Comparison of ENCODE assay signal across 23 cellular contexts in genomic region chr9:115630126-115630840, GRCh38.
"Had no signal": no experiment of that assay in that cellular context is flagged by ENCODE, and none has a peak within 500 bp of the region (broad histone marks: within the 10 kb centered on the region; RNA-seq: fewer than 3 reads in every experiment).

No MANE protein-coding gene starts in this region.

- H3K36me3 ChIP-seq: lower lobe of right lung, suprapubic skin had no signal

- H3K36me3 Mint-ChIP-seq: activated naive CD8-positive, alpha-beta T cell; brain had no signal

- H3K27me3 Mint-ChIP-seq: brain had no signal

- DNase-seq: activated B cell treated with CpG ODN at 0.5 μM for 24 hours; activated CD4-positive, alpha-beta T cell treated with anti-CD3 and anti-CD28 coated beads for 48 hours; activated CD8-positive, alpha-beta memory T cell treated with anti-CD3 and anti-CD28 coated beads, Interleukin-2, amount 50 U/mL, for 4 hours; activated CD8-positive, alpha-beta T cell treated with anti-CD3 and anti-CD28 coated beads, Interleukin-2, amount 10 ng/mL, durations not matched to agents 7 days and 5 days; activated gamma-delta T cell; activated T-cell treated with anti-CD3 and anti-CD28 coated beads, Interleukin-2, amount 50 U/mL, for 48 hours; amniotic stem cell; central memory CD4-positive, alpha-beta T cell; effector CD4-positive, alpha-beta T cell; head of caudate nucleus; left cardiac atrium; lower lobe of right lung; midbrain; right cardiac atrium; stimulated activated CD4-positive, alpha-beta T cell treated with anti-CD3 and anti-CD28 coated beads, Interleukin-4, amount 100 ng/mL, for 4 hours; stimulated activated CD8-positive, alpha-beta memory T cell treated with anti-CD3 and anti-CD28 coated beads, Interleukin-4, amount 100 ng/mL, for 48 hours; stimulated activated naive CD8-positive, alpha-beta T cell treated with anti-CD3 and anti-CD28 coated beads, Interleukin-15, Interleukin-2, amounts not matched to agents 100 U/mL and 50 U/mL, for 24 hours; T-helper 2 cell had no signal

- H3K27me3 ChIP-seq: suprapubic skin had no signal

- H3K27ac Mint-ChIP-seq: activated B cell treated with CpG ODN at 0.5 μM for 24 hours; activated CD8-positive, alpha-beta T cell treated with anti-CD3 and anti-CD28 coated beads, Interleukin-2, amount 10 ng/mL, durations not matched to agents 7 days and 5 days; activated naive CD8-positive, alpha-beta T cell had no signal

- H3K4me1 ChIP-seq: lower lobe of right lung, suprapubic skin had no signal

- H3K9me3 Mint-ChIP-seq: activated B cell treated with CpG ODN at 0.5 μM for 24 hours, brain had no signal

- H3K4me3 Mint-ChIP-seq: activated B cell treated with CpG ODN at 0.5 μM for 24 hours; activated CD8-positive, alpha-beta T cell treated with anti-CD3 and anti-CD28 coated beads, Interleukin-2, amount 10 ng/mL, durations not matched to agents 7 days and 5 days; activated naive CD8-positive, alpha-beta T cell; brain had no signal

- H3K27ac ChIP-seq: coronary artery, lower lobe of right lung, skin epidermis, suprapubic skin had no signal

- H3K9me3 ChIP-seq: lower lobe of right lung, suprapubic skin had no signal

- ATAC-seq: activated CD8-positive, alpha-beta T cell treated with anti-CD3 and anti-CD28 coated beads, Interleukin-2, amount 10 ng/mL, durations not matched to agents 7 days and 5 days; left cardiac atrium; lower lobe of right lung; right cardiac atrium; stimulated activated naive CD8-positive, alpha-beta T cell treated with anti-CD3 and anti-CD28 coated beads, Interleukin-15, Interleukin-2, amounts not matched to agents 100 U/mL and 50 U/mL, for 24 hours had no signal

- H3K4me3 ChIP-seq: coronary artery, lower lobe of right lung, skin epidermis, suprapubic skin had no signal

- H3K4me1 Mint-ChIP-seq: activated B cell treated with CpG ODN at 0.5 μM for 24 hours had no signal
